Comparison of ENCODE assay signal across 20 cellular contexts in the genomic region with DNA sequence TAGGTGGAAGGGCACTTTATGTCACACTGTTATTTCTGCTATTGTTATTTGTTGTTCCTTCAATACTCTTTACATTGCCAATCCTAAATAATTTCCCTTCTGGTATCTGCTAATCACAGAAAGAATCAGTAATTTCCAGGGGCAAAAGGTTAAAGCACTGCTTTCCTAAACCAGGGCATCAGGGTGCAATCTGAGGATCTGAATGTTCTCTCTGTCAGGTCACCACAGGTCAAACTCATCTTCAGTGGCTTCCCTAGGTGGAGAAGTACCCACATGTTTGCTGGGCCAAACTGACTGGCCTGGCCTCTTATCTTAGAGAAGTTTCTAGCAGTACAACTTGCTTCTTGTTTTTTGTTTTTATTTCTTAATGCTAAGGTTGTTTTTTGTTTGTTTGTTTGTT.
A peak's percentile ranks its signal among the peaks of the same experiment; 100 is the strongest.
DNase-seq lines count a peak whose midpoint lies in the region; ATAC-seq and TF ChIP-seq lines count a peak whose summit lies in the region.
"Had no signal": no experiment of that assay in that cellular context is flagged by ENCODE, and none has a peak within 500 bp of the region (broad histone marks: within the 10 kb centered on the region; RNA-seq: fewer than 3 reads in every experiment).

No MANE protein-coding gene starts in this region.

- no peak overlapping the region for H3K4me2 ChIP-seq in OCI-LY7 (ENCODE audit: low read length)

- H3K27ac Mint-ChIP-seq in activated CD4-positive, alpha-beta T cell treated with anti-CD3 and anti-CD28 coated beads, Interleukin-2, amount 10 ng/mL, durations not matched to agents 7 days and 5 days: peak overlapping the region; percentile 82
- H3K27ac Mint-ChIP-seq in immature natural killer cell: peak overlapping the region; percentile 71 to 94 (median 93)
- no peak overlapping the region for H3K27ac Mint-ChIP-seq in stimulated activated naive CD8-positive, alpha-beta T cell treated with anti-CD3 and anti-CD28 coated beads, Interleukin-15, amount 100 ng/mL, for 72 hours
- H3K27ac Mint-ChIP-seq: type B pancreatic cell had no signal

- POLR2A ChIA-PET in activated CD4-positive, alpha-beta T cell treated with anti-CD3 and anti-CD28 coated beads, Interleukin-2, amount 10 ng/mL, durations not matched to agents 7 days and 5 days (lab: Charles Lee): no interaction called here
- POLR2A ChIA-PET in OCI-LY7 (lab: Charles Lee): interaction anchor here (0.6 kb wide), 1 partner anchor 1160 kb away, joined by 5 read pairs; no protein-coding TSS in a partner anchor

- no TSS peak for BruUV-seq in OCI-LY7 (replicated peaks; lab: Mats Ljungman, UMichigan)

- no peaks in the 10 kb centered on the region for H3K9me2 ChIP-seq in OCI-LY7 (ENCODE audit: insufficient read depth, low read length)

- intact Hi-C loops in OCI-LY7 (cut with micrococcal nuclease; ENCODE audit: unreplicated experiment): loop anchor here (10.0 kb wide), 3 partner anchors 217 to 517 kb away; no protein-coding TSS in a partner anchor

- no peak overlapping the region for H3K27ac ChIP-seq in OCI-LY7 (ENCODE audit: low read depth, low read length, poor library complexity, severe bottlenecking)
- H3K27ac ChIP-seq: ascending aorta, prostate gland had no signal

- H3K4me1 ChIP-seq in OCI-LY7 (ENCODE audit: insufficient read depth, low read length, poor library complexity, severe bottlenecking): no peaks in the 10 kb centered on the region
- H3K4me1 ChIP-seq: prostate gland had no signal

- peak overlapping the region; percentile 58; the same call in 1 of the 2 replicates for H2AFZ ChIP-seq in OCI-LY7 (ENCODE audit: low read length)

- H3K36me3 Mint-ChIP-seq in activated CD4-positive, alpha-beta T cell treated with anti-CD3 and anti-CD28 coated beads, Interleukin-2, amount 10 ng/mL, durations not matched to agents 7 days and 5 days (ENCODE audit: low read depth): peaks cover 22% of the 10 kb centered on the region
- peaks cover 0 to 8% (median 0%) of the 10 kb centered on the region in 3 donors for H3K36me3 Mint-ChIP-seq in immature natural killer cell
- H3K36me3 Mint-ChIP-seq: type B pancreatic cell had no signal

- no peak for DNase-seq in activated CD4-positive, alpha-beta T cell treated with anti-CD3 and anti-CD28 coated beads, Interleukin-2, amount 10 ng/mL, durations not matched to agents 7 days and 5 days
- no peak for DNase-seq in activated CD4-positive, alpha-beta T cell treated with anti-CD3 and anti-CD28 coated beads, Interleukin-2, amount 50 U/mL, for 48 hours
- DNase-seq in OCI-LY7 (ENCODE audit: low spot score) (no peak), immature natural killer cell (no peak), GOT3 (lab: John Stamatoyannopoulos, UW) (no peak)
- DNase-seq in stimulated activated naive CD8-positive, alpha-beta T cell treated with anti-CD3 and anti-CD28 coated beads, Interleukin-15, amount 100 ng/mL, for 72 hours: no peak
- DNase-seq: ACHN; activated CD8-positive, alpha-beta memory T cell treated with anti-CD3 and anti-CD28 coated beads, Interleukin-2, amount 50 U/mL, for 48 hours; HCEC 1CT; heart left ventricle; KBM-7; kidney; mucosa of descending colon; NCI-H1417 had no signal

- peaks cover 37% of the 10 kb centered on the region for H3K4me1 Mint-ChIP-seq in activated CD4-positive, alpha-beta T cell treated with anti-CD3 and anti-CD28 coated beads, Interleukin-2, amount 10 ng/mL, durations not matched to agents 7 days and 5 days
- peaks cover 43 to 56% of the 10 kb centered on the region in 2 donors for H3K4me1 Mint-ChIP-seq in immature natural killer cell
- H3K4me1 Mint-ChIP-seq in stimulated activated naive CD8-positive, alpha-beta T cell treated with anti-CD3 and anti-CD28 coated beads, Interleukin-15, amount 100 ng/mL, for 72 hours: peaks cover 55% of the 10 kb centered on the region

- peak overlapping the region; percentile 70 for H3K4me3 Mint-ChIP-seq in activated CD4-positive, alpha-beta T cell treated with anti-CD3 and anti-CD28 coated beads, Interleukin-2, amount 10 ng/mL, durations not matched to agents 7 days and 5 days
- H3K4me3 Mint-ChIP-seq in immature natural killer cell: peak overlapping the region; percentile 73 to 88 (median 86)
- H3K4me3 Mint-ChIP-seq in stimulated activated naive CD8-positive, alpha-beta T cell treated with anti-CD3 and anti-CD28 coated beads, Interleukin-15, amount 100 ng/mL, for 72 hours: peak overlapping the region; percentile 67 to 81
- H3K4me3 Mint-ChIP-seq: type B pancreatic cell had no signal

- no peaks in the 10 kb centered on the region for H3K27me3 Mint-ChIP-seq in activated CD4-positive, alpha-beta T cell treated with anti-CD3 and anti-CD28 coated beads, Interleukin-2, amount 10 ng/mL, durations not matched to agents 7 days and 5 days
- no peaks in the 10 kb centered on the region for H3K27me3 Mint-ChIP-seq in immature natural killer cell (ENCODE audit: low read depth in 3 of 3)
- H3K27me3 Mint-ChIP-seq in stimulated activated naive CD8-positive, alpha-beta T cell treated with anti-CD3 and anti-CD28 coated beads, Interleukin-15, amount 100 ng/mL, for 72 hours: no peaks in the 10 kb centered on the region
- H3K27me3 Mint-ChIP-seq: type B pancreatic cell had no signal

- no peak for TF ChIP-seq CTCF in OCI-LY7 (conservative IDR thresholded peaks at IDR 0.05; ENCODE audit: low read length)

- H4K20me1 ChIP-seq in OCI-LY7 (ENCODE audit: insufficient read depth, low read length): no peaks in the 10 kb centered on the region

- H3K79me2 ChIP-seq in OCI-LY7 (ENCODE audit: insufficient read depth, low read depth, low read length): no peaks in the 10 kb centered on the region

- no peaks in the 10 kb centered on the region for H3K36me3 ChIP-seq in OCI-LY7 (ENCODE audit: insufficient read depth, low read length)
- H3K36me3 ChIP-seq: ascending aorta, heart left ventricle, prostate gland had no signal

- no peaks in the 10 kb centered on the region for H3K9me3 ChIP-seq in OCI-LY7 (ENCODE audit: low read length)
- H3K9me3 ChIP-seq: ascending aorta, heart left ventricle, mucosa of descending colon, prostate gland had no signal

- CTCF ChIA-PET in activated CD4-positive, alpha-beta T cell treated with anti-CD3 and anti-CD28 coated beads, Interleukin-2, amount 10 ng/mL, durations not matched to agents 7 days and 5 days (lab: Charles Lee): interaction anchor here (1.0 to 2.5 kb wide), 6 partner anchors 8 to 170 kb away, joined by 3 to 18 read pairs (median 3); no protein-coding TSS in a partner anchor
- CTCF ChIA-PET in OCI-LY7 (lab: Charles Lee; ENCODE audit: unreplicated experiment): interaction anchor here (0.6 kb wide), 1 partner anchor 91 kb away, joined by 4 read pairs; no protein-coding TSS in a partner anchor

- no peak overlapping the region for H3K4me3 ChIP-seq in OCI-LY7 (ENCODE audit: low read depth, low read length, poor library complexity, severe bottlenecking)
- H3K4me3 ChIP-seq: mucosa of descending colon, prostate gland had no signal

- ATAC-seq in stimulated activated naive CD8-positive, alpha-beta T cell treated with anti-CD3 and anti-CD28 coated beads, Interleukin-15, amount 100 ng/mL, for 72 hours: no peak
- ATAC-seq in GM21515 (IDR thresholded peaks at IDR 0.05; ENCODE audit: unreplicated experiment): no peak
- no peak for ATAC-seq in HG03039 (IDR thresholded peaks at IDR 0.05; ENCODE audit: unreplicated experiment)
- ATAC-seq: esophagus mucosa, heart left ventricle had no signal

- H3K9me3 Mint-ChIP-seq in activated CD4-positive, alpha-beta T cell treated with anti-CD3 and anti-CD28 coated beads, Interleukin-2, amount 10 ng/mL, durations not matched to agents 7 days and 5 days: no peaks in the 10 kb centered on the region
- no peaks in the 10 kb centered on the region for H3K9me3 Mint-ChIP-seq in immature natural killer cell
- no peaks in the 10 kb centered on the region for H3K9me3 Mint-ChIP-seq in stimulated activated naive CD8-positive, alpha-beta T cell treated with anti-CD3 and anti-CD28 coated beads, Interleukin-15, amount 100 ng/mL, for 72 hours
- H3K9me3 Mint-ChIP-seq: type B pancreatic cell had no signal

Comparison
In these comparisons a context has a peak if more than half of its experiments do, and no peak if none do; other contexts are left out.
1. H3K27ac Mint-ChIP-seq: peak in activated CD4-positive, alpha-beta T cell treated with anti-CD3 and anti-CD28 coated beads, Interleukin-2, amount 10 ng/mL, durations not matched to agents 7 days and 5 days (single experiment) and immature natural killer cell (6 of 6); none in stimulated activated naive CD8-positive, alpha-beta T cell treated with anti-CD3 and anti-CD28 coated beads, Interleukin-15, amount 100 ng/mL, for 72 hours (0 of 2).
2. Peak in every context shown above with its lines, with median percentiles within 50 percentile points of each other: H3K4me3 Mint-ChIP-seq.